In genomic region chr6:51283723-51284122, GRCh38 we compare ENCODE assay signal across 1 cellular context.
TF ChIP-seq lines count a peak whose summit lies in the region.

No MANE protein-coding gene starts in this region.

TF ChIP-seq in K562, 482 proteins besides CTCF, POLR2A, EP300 and RAD21 (continued from another document):
- TF ChIP-seq AFF4 (CRISPR knock-in tag; IDR thresholded peaks at IDR 0.05) = no peak
- TF ChIP-seq RAD51 (IDR thresholded peaks at IDR 0.05; ENCODE audit: borderline replicate concordance, low read depth) = no peak
- peak in 1 of 2 experiments; percentile 30; a peak in 1 of 4 replicates for TF ChIP-seq HDAC1 (IDR thresholded peaks at IDR 0.05)
- no peak for TF ChIP-seq GATAD2A (IDR thresholded peaks at IDR 0.05)
- TF ChIP-seq TOE1 (IDR thresholded peaks at IDR 0.05; ENCODE audit: borderline replicate concordance) = no peak
- no peak for TF ChIP-seq TOE1 (CRISPR knock-in tag; IDR thresholded peaks at IDR 0.05; ENCODE audit: borderline replicate concordance, low read depth)
- TF ChIP-seq SETDB1 (IDR thresholded peaks at IDR 0.05; ENCODE audit: low read length) = no peak
- TF ChIP-seq ATF3 (IDR thresholded peaks at IDR 0.05) = no peak
- TF ChIP-seq ATF3 (CRISPR knock-in tag; conservative IDR thresholded peaks at IDR 0.05) = no peak
- no peak for TF ChIP-seq GTF2A2 (tag; IDR thresholded peaks at IDR 0.05)
- no peak for TF ChIP-seq KLF10 (CRISPR knock-in tag; IDR thresholded peaks at IDR 0.05)
- TF ChIP-seq SUPT5H (IDR thresholded peaks at IDR 0.05) = no peak
- TF ChIP-seq YY1 (IDR thresholded peaks at IDR 0.05; ENCODE audit: borderline replicate concordance in 1 of 3, control insufficient read depth in 1 of 3, extremely low read depth in 1 of 3, insufficient read depth in 3 of 3, insufficient read length in 1 of 3, insufficient replicate concordance in 2 of 3, low read depth in 1 of 3, low read length in 2 of 3) = no peak
- no peak for TF ChIP-seq TEAD2 (tag; IDR thresholded peaks at IDR 0.05)
- no peak for TF ChIP-seq ELK1 (CRISPR knock-in tag; IDR thresholded peaks at IDR 0.05)
- TF ChIP-seq ZFP30 (CRISPR knock-in tag; IDR thresholded peaks at IDR 0.05; ENCODE audit: borderline replicate concordance) = no peak
- no peak for TF ChIP-seq TFAP4 (CRISPR knock-in tag; IDR thresholded peaks at IDR 0.05; ENCODE audit: borderline replicate concordance)
- TF ChIP-seq ZBTB2 (IDR thresholded peaks at IDR 0.05) = no peak
- TF ChIP-seq HDAC2 (IDR thresholded peaks at IDR 0.05) = no peak
- TF ChIP-seq NCOA6 (IDR thresholded peaks at IDR 0.05) = no peak
- TF ChIP-seq ZC3H11A (IDR thresholded peaks at IDR 0.05; ENCODE audit: low read depth, low read length) = no peak
- no peak for TF ChIP-seq ZBTB40 (IDR thresholded peaks at IDR 0.05)
- no peak for TF ChIP-seq ZBTB40 (CRISPR knock-in tag; IDR thresholded peaks at IDR 0.05)
- no peak for TF ChIP-seq MAFF (IDR thresholded peaks at IDR 0.05; ENCODE audit: low read length)
- TF ChIP-seq EHMT2 (IDR thresholded peaks at IDR 0.05) = 0 out of 2 replicates have a peak, but pooled peaks have one; percentile 18
- TF ChIP-seq PHB (CRISPR knock-in tag; IDR thresholded peaks at IDR 0.05) = no peak
- no peak for TF ChIP-seq HDAC8 (tag; IDR thresholded peaks at IDR 0.05)
- no peak for TF ChIP-seq TAF15 (IDR thresholded peaks at IDR 0.05; ENCODE audit: low read depth, low read length)
- TF ChIP-seq SPI1 (IDR thresholded peaks at IDR 0.05; ENCODE audit: borderline replicate concordance, low read depth, low read length) = peak; percentile 87
- no peak for TF ChIP-seq ZFP91 (CRISPR knock-in tag; IDR thresholded peaks at IDR 0.05)
- 0 out of 2 replicates have a peak, but pooled peaks have one; percentile 7 for TF ChIP-seq MEF2A (IDR thresholded peaks at IDR 0.05; ENCODE audit: control insufficient read depth, low read depth, low read length)
- TF ChIP-seq ZNF12 (CRISPR knock-in tag; IDR thresholded peaks at IDR 0.05) = no peak
- no peak for TF ChIP-seq DMBX1 (CRISPR knock-in tag; IDR thresholded peaks at IDR 0.05; ENCODE audit: borderline replicate concordance)
- no peak for TF ChIP-seq BHLHE40 (IDR thresholded peaks at IDR 0.05; ENCODE audit: low read length)
